1 cellular context compared by ENCODE assay signal in genomic region chr6:128131566-128131965, GRCh38.
A peak's percentile ranks its signal among the peaks of the same experiment; 100 is the strongest.
TF ChIP-seq lines count a peak whose summit lies in the region.

No MANE protein-coding gene starts in this region.

TF ChIP-seq in HEK293, 187 proteins besides CTCF, POLR2A, EP300 and RAD21 (continued from another document and continues in another):
- no peak for TF ChIP-seq ZNF585B (tag by site-specific recombination; IDR thresholded peaks at IDR 0.05)
- TF ChIP-seq ZNF654 (tag by site-specific recombination; IDR thresholded peaks at IDR 0.05; ENCODE audit: low read depth) = no peak
- TF ChIP-seq REPIN1 (tag by site-specific recombination; IDR thresholded peaks at IDR 0.05; ENCODE audit: low read depth) = no peak
- no peak for TF ChIP-seq ZNF544 (tag by site-specific recombination; IDR thresholded peaks at IDR 0.05)
- TF ChIP-seq YY2 (tag by site-specific recombination; IDR thresholded peaks at IDR 0.05) = no peak
- TF ChIP-seq OSR2 (tag by site-specific recombination; IDR thresholded peaks at IDR 0.05) = peak; percentile 37; the same call in 1 of the 2 replicates
- TF ChIP-seq ZNF19 (tag by site-specific recombination; IDR thresholded peaks at IDR 0.05; ENCODE audit: low read depth) = no peak
- no peak for TF ChIP-seq ELK4 (IDR thresholded peaks at IDR 0.05; ENCODE audit: borderline replicate concordance, low read depth, low read length)
- no peak for TF ChIP-seq HIC1 (tag by site-specific recombination; IDR thresholded peaks at IDR 0.05)
- no peak for TF ChIP-seq ZNF184 (tag by site-specific recombination; IDR thresholded peaks at IDR 0.05)
- no peak for TF ChIP-seq GLI4 (tag by site-specific recombination; IDR thresholded peaks at IDR 0.05)
- no peak for TF ChIP-seq ZNF362 (tag by site-specific recombination; IDR thresholded peaks at IDR 0.05)
- 0 out of 2 replicates have a peak, but pooled peaks have one; percentile 12 for TF ChIP-seq ZNF692 (tag by site-specific recombination; IDR thresholded peaks at IDR 0.05)
- no peak for TF ChIP-seq ZIC2 (tag by site-specific recombination; IDR thresholded peaks at IDR 0.05)
- no peak for TF ChIP-seq ZNF112 (tag by site-specific recombination; IDR thresholded peaks at IDR 0.05)
- TF ChIP-seq ZNF514 (tag by site-specific recombination; IDR thresholded peaks at IDR 0.05) = no peak
- TF ChIP-seq ZNF513 (tag by site-specific recombination; IDR thresholded peaks at IDR 0.05) = no peak
- TF ChIP-seq ZNF280D (tag by site-specific recombination; IDR thresholded peaks at IDR 0.05) = no peak
- TF ChIP-seq BCL6B (tag by site-specific recombination; IDR thresholded peaks at IDR 0.05) = peak; percentile 93
- TF ChIP-seq ZNF132 (tag by site-specific recombination; IDR thresholded peaks at IDR 0.05; ENCODE audit: borderline replicate concordance) = no peak
- TF ChIP-seq ZBTB21 (tag by site-specific recombination; IDR thresholded peaks at IDR 0.05) = no peak
- no peak for TF ChIP-seq ZBTB1 (tag by site-specific recombination; IDR thresholded peaks at IDR 0.05)
- TF ChIP-seq ZSCAN18 (tag by site-specific recombination; IDR thresholded peaks at IDR 0.05) = no peak
- no peak for TF ChIP-seq ZNF354C (tag by site-specific recombination; IDR thresholded peaks at IDR 0.05; ENCODE audit: borderline replicate concordance, low read depth)
- no peak for TF ChIP-seq ZNF140 (tag by site-specific recombination; IDR thresholded peaks at IDR 0.05)
- TF ChIP-seq ZBTB17 (tag by site-specific recombination; IDR thresholded peaks at IDR 0.05) = no peak
- TF ChIP-seq ZBTB11 (tag by site-specific recombination; conservative IDR thresholded peaks at IDR 0.05; ENCODE audit: low read depth) = no peak
- TF ChIP-seq ZNF10 (tag by site-specific recombination; IDR thresholded peaks at IDR 0.05) = no peak
- no peak for TF ChIP-seq ZNF580 (tag by site-specific recombination; IDR thresholded peaks at IDR 0.05)
- no peak for TF ChIP-seq IKZF3 (tag by site-specific recombination; IDR thresholded peaks at IDR 0.05)
- peak; percentile 73 for TF ChIP-seq PRDM6 (tag by site-specific recombination; IDR thresholded peaks at IDR 0.05)
- no peak for TF ChIP-seq ZNF391 (tag by site-specific recombination; IDR thresholded peaks at IDR 0.05; ENCODE audit: borderline replicate concordance, low read depth)
- peak; percentile 26; the same call in 1 of the 2 replicates for TF ChIP-seq ZNF350 (tag by site-specific recombination; IDR thresholded peaks at IDR 0.05)
- no peak for TF ChIP-seq ZNF133 (tag by site-specific recombination; IDR thresholded peaks at IDR 0.05)
- no peak for TF ChIP-seq ZNF155 (tag by site-specific recombination; IDR thresholded peaks at IDR 0.05)
- TF ChIP-seq ZNF768 (tag by site-specific recombination; IDR thresholded peaks at IDR 0.05) = no peak
- no peak for TF ChIP-seq WT1 (tag by site-specific recombination; IDR thresholded peaks at IDR 0.05)
- TF ChIP-seq ZSCAN4 (tag by site-specific recombination; IDR thresholded peaks at IDR 0.05) = no peak
- peak; percentile 70 for TF ChIP-seq ZNF843 (tag by site-specific recombination; IDR thresholded peaks at IDR 0.05)
